1 cellular context compared by ENCODE assay signal in the genomic region with DNA sequence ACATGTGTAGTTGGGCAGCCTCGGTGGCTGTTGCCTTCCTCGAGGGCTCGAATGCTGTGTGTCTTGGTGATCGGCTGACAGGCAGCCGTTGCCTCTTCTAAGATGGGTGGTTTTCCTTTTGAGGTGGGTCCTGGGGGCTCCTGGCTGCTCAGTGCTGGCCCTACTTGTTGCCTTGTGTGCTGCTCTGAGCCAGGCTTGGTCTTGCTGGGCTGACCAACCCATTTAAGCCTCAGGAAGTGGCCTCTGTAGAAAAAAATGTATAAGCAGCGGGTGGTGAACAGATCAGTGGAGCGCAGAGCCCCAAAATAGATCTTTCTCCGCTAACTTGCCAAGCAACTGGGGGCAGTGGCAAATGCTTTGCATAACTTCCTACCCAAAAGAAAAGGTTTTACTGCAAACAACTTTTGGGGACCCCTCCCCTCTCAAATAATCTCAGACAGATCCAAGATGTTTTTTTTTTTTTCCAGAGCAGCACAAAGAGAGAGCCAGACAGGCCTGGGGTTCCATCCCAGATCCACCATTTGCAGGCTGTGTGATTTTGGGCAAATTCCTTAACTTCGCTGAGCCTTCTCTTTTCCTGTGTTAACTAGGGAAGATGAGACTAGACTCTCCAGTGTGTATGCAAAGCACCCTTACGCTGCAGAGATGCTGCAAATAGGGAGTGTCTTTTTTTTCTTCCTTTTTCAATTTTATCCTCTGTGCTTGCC.
A peak's percentile ranks its signal among the peaks of the same experiment; 100 is the strongest.
TF ChIP-seq lines count a peak whose summit lies in the region.

No MANE protein-coding gene starts in this region.

TF ChIP-seq in GM12878, 131 proteins besides CTCF, POLR2A, EP300 and RAD21 (continued from another document and continues in another):
- TF ChIP-seq PAX8 (IDR thresholded peaks at IDR 0.05) = no peak
- TF ChIP-seq RAD51 (IDR thresholded peaks at IDR 0.05) = no peak
- TF ChIP-seq ZNF384 (IDR thresholded peaks at IDR 0.05; ENCODE audit: borderline replicate concordance, low read depth, low read length) = peak; percentile 96
- no peak for TF ChIP-seq KAT2A (conservative IDR thresholded peaks at IDR 0.05; ENCODE audit: control insufficient read depth, low read depth, low read length)
- TF ChIP-seq CBX3 (IDR thresholded peaks at IDR 0.05; ENCODE audit: borderline replicate concordance, low read depth) = no peak
- TF ChIP-seq BACH1 (IDR thresholded peaks at IDR 0.05; ENCODE audit: borderline replicate concordance) = no peak
- no peak for TF ChIP-seq ZBED1 (IDR thresholded peaks at IDR 0.05; ENCODE audit: borderline replicate concordance)
- TF ChIP-seq MEF2A (IDR thresholded peaks at IDR 0.05; ENCODE audit: insufficient read depth, low read depth, low read length) = peak; percentile 99
- no peak for TF ChIP-seq E4F1 (IDR thresholded peaks at IDR 0.05; ENCODE audit: borderline replicate concordance, partially characterized antibody)
- no peak for TF ChIP-seq ZZZ3 (IDR thresholded peaks at IDR 0.05; ENCODE audit: control insufficient read depth, insufficient read length, low read depth)
- TF ChIP-seq, protein P1, sequence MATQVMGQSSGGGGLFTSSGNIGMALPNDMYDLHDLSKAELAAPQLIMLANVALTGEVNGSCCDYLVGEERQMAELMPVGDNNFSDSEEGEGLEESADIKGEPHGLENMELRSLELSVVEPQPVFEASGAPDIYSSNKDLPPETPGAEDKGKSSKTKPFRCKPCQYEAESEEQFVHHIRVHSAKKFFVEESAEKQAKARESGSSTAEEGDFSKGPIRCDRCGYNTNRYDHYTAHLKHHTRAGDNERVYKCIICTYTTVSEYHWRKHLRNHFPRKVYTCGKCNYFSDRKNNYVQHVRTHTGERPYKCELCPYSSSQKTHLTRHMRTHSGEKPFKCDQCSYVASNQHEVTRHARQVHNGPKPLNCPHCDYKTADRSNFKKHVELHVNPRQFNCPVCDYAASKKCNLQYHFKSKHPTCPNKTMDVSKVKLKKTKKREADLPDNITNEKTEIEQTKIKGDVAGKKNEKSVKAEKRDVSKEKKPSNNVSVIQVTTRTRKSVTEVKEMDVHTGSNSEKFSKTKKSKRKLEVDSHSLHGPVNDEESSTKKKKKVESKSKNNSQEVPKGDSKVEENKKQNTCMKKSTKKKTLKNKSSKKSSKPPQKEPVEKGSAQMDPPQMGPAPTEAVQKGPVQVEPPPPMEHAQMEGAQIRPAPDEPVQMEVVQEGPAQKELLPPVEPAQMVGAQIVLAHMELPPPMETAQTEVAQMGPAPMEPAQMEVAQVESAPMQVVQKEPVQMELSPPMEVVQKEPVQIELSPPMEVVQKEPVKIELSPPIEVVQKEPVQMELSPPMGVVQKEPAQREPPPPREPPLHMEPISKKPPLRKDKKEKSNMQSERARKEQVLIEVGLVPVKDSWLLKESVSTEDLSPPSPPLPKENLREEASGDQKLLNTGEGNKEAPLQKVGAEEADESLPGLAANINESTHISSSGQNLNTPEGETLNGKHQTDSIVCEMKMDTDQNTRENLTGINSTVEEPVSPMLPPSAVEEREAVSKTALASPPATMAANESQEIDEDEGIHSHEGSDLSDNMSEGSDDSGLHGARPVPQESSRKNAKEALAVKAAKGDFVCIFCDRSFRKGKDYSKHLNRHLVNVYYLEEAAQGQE (IDR thresholded peaks at IDR 0.05; ENCODE audit: low read depth, low read length) = no peak
- no peak for TF ChIP-seq MYC (IDR thresholded peaks at IDR 0.05; ENCODE audit: insufficient read depth, insufficient read length, insufficient replicate concordance, low read length, severe bottlenecking)
- peak; percentile 74 for TF ChIP-seq SKIL (IDR thresholded peaks at IDR 0.05; ENCODE audit: low read depth, poor library complexity, severe bottlenecking)
- no peak for TF ChIP-seq MTA3 (IDR thresholded peaks at IDR 0.05; ENCODE audit: borderline replicate concordance, low read length)
- no peak for TF ChIP-seq RUNX3 (IDR thresholded peaks at IDR 0.05; ENCODE audit: low read length)
- TF ChIP-seq, protein P2, sequence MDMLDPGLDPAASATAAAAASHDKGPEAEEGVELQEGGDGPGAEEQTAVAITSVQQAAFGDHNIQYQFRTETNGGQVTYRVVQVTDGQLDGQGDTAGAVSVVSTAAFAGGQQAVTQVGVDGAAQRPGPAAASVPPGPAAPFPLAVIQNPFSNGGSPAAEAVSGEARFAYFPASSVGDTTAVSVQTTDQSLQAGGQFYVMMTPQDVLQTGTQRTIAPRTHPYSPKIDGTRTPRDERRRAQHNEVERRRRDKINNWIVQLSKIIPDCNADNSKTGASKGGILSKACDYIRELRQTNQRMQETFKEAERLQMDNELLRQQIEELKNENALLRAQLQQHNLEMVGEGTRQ (IDR thresholded peaks at IDR 0.05; ENCODE audit: borderline replicate concordance, low read depth, low read length) = no peak
- TF ChIP-seq GATAD2B (conservative IDR thresholded peaks at IDR 0.05; ENCODE audit: low read depth) = peak; percentile 57; the same call in 1 of the 2 replicates
- no peak for TF ChIP-seq MYB (IDR thresholded peaks at IDR 0.05; ENCODE audit: borderline replicate concordance, low read depth, low read length)
- TF ChIP-seq, protein P3, sequence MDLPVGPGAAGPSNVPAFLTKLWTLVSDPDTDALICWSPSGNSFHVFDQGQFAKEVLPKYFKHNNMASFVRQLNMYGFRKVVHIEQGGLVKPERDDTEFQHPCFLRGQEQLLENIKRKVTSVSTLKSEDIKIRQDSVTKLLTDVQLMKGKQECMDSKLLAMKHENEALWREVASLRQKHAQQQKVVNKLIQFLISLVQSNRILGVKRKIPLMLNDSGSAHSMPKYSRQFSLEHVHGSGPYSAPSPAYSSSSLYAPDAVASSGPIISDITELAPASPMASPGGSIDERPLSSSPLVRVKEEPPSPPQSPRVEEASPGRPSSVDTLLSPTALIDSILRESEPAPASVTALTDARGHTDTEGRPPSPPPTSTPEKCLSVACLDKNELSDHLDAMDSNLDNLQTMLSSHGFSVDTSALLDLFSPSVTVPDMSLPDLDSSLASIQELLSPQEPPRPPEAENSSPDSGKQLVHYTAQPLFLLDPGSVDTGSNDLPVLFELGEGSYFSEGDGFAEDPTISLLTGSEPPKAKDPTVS (IDR thresholded peaks at IDR 0.05; ENCODE audit: low read depth, low read length) = no peak
- no peak for TF ChIP-seq NR2C1 (IDR thresholded peaks at IDR 0.05)
- no peak for TF ChIP-seq ZNF207 (IDR thresholded peaks at IDR 0.05; ENCODE audit: borderline replicate concordance)
- no peak for TF ChIP-seq ZNF274 (IDR thresholded peaks at IDR 0.05; ENCODE audit: insufficient read depth, insufficient read length)
- TF ChIP-seq, protein P4, sequence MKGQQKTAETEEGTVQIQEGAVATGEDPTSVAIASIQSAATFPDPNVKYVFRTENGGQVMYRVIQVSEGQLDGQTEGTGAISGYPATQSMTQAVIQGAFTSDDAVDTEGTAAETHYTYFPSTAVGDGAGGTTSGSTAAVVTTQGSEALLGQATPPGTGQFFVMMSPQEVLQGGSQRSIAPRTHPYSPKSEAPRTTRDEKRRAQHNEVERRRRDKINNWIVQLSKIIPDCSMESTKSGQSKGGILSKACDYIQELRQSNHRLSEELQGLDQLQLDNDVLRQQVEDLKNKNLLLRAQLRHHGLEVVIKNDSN (IDR thresholded peaks at IDR 0.05; ENCODE audit: borderline replicate concordance, extremely low read length, insufficient read depth, low read depth, low read length) = no peak
- TF ChIP-seq MTA2 (IDR thresholded peaks at IDR 0.05; ENCODE audit: low read depth) = peak; percentile 70; the same call in 1 of the 2 replicates
- no peak for TF ChIP-seq SREBF2 (IDR thresholded peaks at IDR 0.05; ENCODE audit: low read length)
- peak; percentile 95 for TF ChIP-seq POU2F2 (IDR thresholded peaks at IDR 0.05; ENCODE audit: borderline replicate concordance, low read depth, low read length)
- TF ChIP-seq, protein P5, sequence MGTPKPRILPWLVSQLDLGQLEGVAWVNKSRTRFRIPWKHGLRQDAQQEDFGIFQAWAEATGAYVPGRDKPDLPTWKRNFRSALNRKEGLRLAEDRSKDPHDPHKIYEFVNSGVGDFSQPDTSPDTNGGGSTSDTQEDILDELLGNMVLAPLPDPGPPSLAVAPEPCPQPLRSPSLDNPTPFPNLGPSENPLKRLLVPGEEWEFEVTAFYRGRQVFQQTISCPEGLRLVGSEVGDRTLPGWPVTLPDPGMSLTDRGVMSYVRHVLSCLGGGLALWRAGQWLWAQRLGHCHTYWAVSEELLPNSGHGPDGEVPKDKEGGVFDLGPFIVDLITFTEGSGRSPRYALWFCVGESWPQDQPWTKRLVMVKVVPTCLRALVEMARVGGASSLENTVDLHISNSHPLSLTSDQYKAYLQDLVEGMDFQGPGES (IDR thresholded peaks at IDR 0.05) = no peak
- TF ChIP-seq ZNF687 (IDR thresholded peaks at IDR 0.05) = peak; percentile 63
- peak; percentile 75 for TF ChIP-seq NR2F1 (conservative IDR thresholded peaks at IDR 0.05)
- TF ChIP-seq HDAC2 (IDR thresholded peaks at IDR 0.05) = no peak
- peak; percentile 87 for TF ChIP-seq ZNF24 (IDR thresholded peaks at IDR 0.05)
- TF ChIP-seq NFIC (IDR thresholded peaks at IDR 0.05; ENCODE audit: low read depth, low read length) = no peak
- TF ChIP-seq ZBTB40 (IDR thresholded peaks at IDR 0.05; ENCODE audit: borderline replicate concordance) = peak; percentile 28; the same call in 1 of the 2 replicates
